In the genomic region with DNA sequence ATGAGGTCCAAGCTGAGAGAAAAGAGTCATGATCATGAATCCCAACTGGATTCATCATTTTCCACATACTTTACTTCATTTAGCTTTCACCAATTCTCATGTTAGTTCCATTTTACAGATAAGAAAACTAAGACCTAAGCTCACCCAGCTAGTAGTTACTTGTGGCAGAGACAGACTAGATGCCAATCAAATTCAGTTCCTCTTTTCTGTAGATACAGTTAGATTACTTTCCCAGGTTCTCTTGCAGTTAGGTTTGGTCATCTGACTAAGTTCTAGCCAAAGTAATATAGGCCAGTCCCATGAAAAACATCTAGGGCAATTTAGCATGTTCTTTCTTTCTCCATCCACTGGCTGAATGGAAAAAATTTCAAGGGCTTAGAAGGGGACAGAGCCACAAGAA, we compare ENCODE assay signal across 36 cellular contexts. TPM values are rescaled to one million over a fixed set of nuclear protein-coding genes. Genes with fewer than 3 reads are reported as not detected.
"Had no signal": no experiment of that assay in that cellular context is flagged by ENCODE, and none has a peak within 500 bp of the region (broad histone marks: within the 10 kb centered on the region; RNA-seq: fewer than 3 reads in every experiment).

No MANE protein-coding gene starts in this region.

- H3K4me2 ChIP-seq: hepatocyte had no signal

- H3K79me2 ChIP-seq: hepatocyte had no signal

- ATAC-seq: activated CD4-positive, alpha-beta T cell treated with anti-CD3 and anti-CD28 coated beads for 36 hours; activated CD8-positive, alpha-beta memory T cell treated with anti-CD3 and anti-CD28 coated beads, Interleukin-2, amount 10 ng/mL, durations not matched to agents 7 days and 5 days; activated CD8-positive, alpha-beta T cell treated with anti-CD3 and anti-CD28 coated beads, Interleukin-2, amount 10 ng/mL, durations not matched to agents 7 days and 5 days; activated naive CD4-positive, alpha-beta T cell treated with anti-CD3 and anti-CD28 coated beads, Interleukin-2, amount 50 U/mL, for 72 hours; activated T-cell treated with anti-CD3 and anti-CD28 coated beads, Interleukin-2, amount 50 U/mL, for 72 hours; foreskin keratinocyte; gastrocnemius medialis; heart right ventricle had no signal

- H3K4me1 Mint-ChIP-seq: activated CD4-positive, alpha-beta T cell treated with anti-CD3 and anti-CD28 coated beads for 36 hours; activated CD4-positive, alpha-beta T cell treated with anti-CD3 and anti-CD28 coated beads, Interleukin-2, amount 10 ng/mL, durations not matched to agents 24 days and 14 days; activated CD8-positive, alpha-beta memory T cell treated with anti-CD3 and anti-CD28 coated beads, Interleukin-2, amount 10 ng/mL, durations not matched to agents 7 days and 5 days; activated naive CD4-positive, alpha-beta T cell treated with anti-CD3 and anti-CD28 coated beads, Interleukin-2, amount 10 ng/mL, durations not matched to agents 7 days and 5 days; activated naive CD8-positive, alpha-beta T cell treated with anti-CD3 and anti-CD28 coated beads, Interleukin-2, amount 10 ng/mL, durations not matched to agents 7 days and 5 days; brain; endodermal cell had no signal

- H3K4me3 Mint-ChIP-seq: activated CD4-positive, alpha-beta memory T cell treated with anti-CD3 and anti-CD28 coated beads for 36 hours; activated CD4-positive, alpha-beta T cell treated with anti-CD3 and anti-CD28 coated beads for 36 hours; activated CD4-positive, alpha-beta T cell treated with anti-CD3 and anti-CD28 coated beads, Interleukin-2, amount 10 ng/mL, durations not matched to agents 24 days and 14 days; activated CD8-positive, alpha-beta memory T cell treated with anti-CD3 and anti-CD28 coated beads, Interleukin-2, amount 10 ng/mL, durations not matched to agents 7 days and 5 days; activated CD8-positive, alpha-beta T cell treated with anti-CD3 and anti-CD28 coated beads, Interleukin-2, amount 10 ng/mL, durations not matched to agents 7 days and 5 days; activated naive CD4-positive, alpha-beta T cell treated with anti-CD3 and anti-CD28 coated beads, Interleukin-2, amount 10 ng/mL, durations not matched to agents 7 days and 5 days; activated naive CD8-positive, alpha-beta T cell treated with anti-CD3 and anti-CD28 coated beads, Interleukin-2, amount 10 ng/mL, durations not matched to agents 7 days and 5 days; activated T-cell treated with anti-CD3 and anti-CD28 coated beads, Interleukin-2, amount 50 U/mL, for 24 hours; activated T-cell treated with anti-CD3 and anti-CD28 coated beads, Interleukin-2, amount 50 U/mL, for 72 hours; brain; dendritic cell treated with granulocyte-macrophage colony-stimulating factor and Interleukin-4, amounts not matched to agents 40 ng/mL and 50 ng/mL, for 4 days; endodermal cell had no signal

- H3K9me3 ChIP-seq: ascending aorta, breast epithelium, colonic mucosa, esophagus muscularis mucosa, gastrocnemius medialis, heart right ventricle had no signal

- H3K27ac ChIP-seq: ascending aorta, breast epithelium, cardiac muscle cell, colonic mucosa, dorsolateral prefrontal cortex, esophagus muscularis mucosa, foreskin keratinocyte, gastrocnemius medialis, heart right ventricle, hepatocyte had no signal

- H3K4me3 ChIP-seq: ascending aorta, breast epithelium, cardiac muscle cell, colonic mucosa, dorsolateral prefrontal cortex, esophagus muscularis mucosa, gastrocnemius medialis, heart right ventricle, hepatocyte had no signal

- H3K4me1 ChIP-seq: ascending aorta, breast epithelium, colonic mucosa, esophagus muscularis mucosa, foreskin keratinocyte, gastrocnemius medialis, heart right ventricle had no signal

- DNase-seq: activated CD4-positive, alpha-beta memory T cell treated with anti-CD3 and anti-CD28 coated beads for 36 hours; activated CD4-positive, alpha-beta T cell treated with anti-CD3 and anti-CD28 coated beads for 36 hours; activated CD4-positive, alpha-beta T cell treated with anti-CD3 and anti-CD28 coated beads, Interleukin-2, amount 10 ng/mL, durations not matched to agents 24 days and 14 days; activated CD4-positive, CD25-positive, alpha-beta regulatory T cell; activated CD4-positive, CD25-positive, alpha-beta regulatory T cell treated with anti-CD3 and anti-CD28 coated beads, Interleukin-2, amount 50 U/mL, for 72 hours; activated CD8-positive, alpha-beta memory T cell treated with anti-CD3 and anti-CD28 coated beads, Interleukin-2, amount 10 ng/mL, durations not matched to agents 7 days and 5 days; activated CD8-positive, alpha-beta memory T cell treated with anti-CD3 and anti-CD28 coated beads, Interleukin-2, amount 50 U/mL, for 48 hours; activated CD8-positive, alpha-beta T cell treated with anti-CD3 and anti-CD28 coated beads, Interleukin-2, amount 10 ng/mL, durations not matched to agents 7 days and 5 days; activated gamma-delta T cell; activated naive CD4-positive, alpha-beta T cell; activated naive CD4-positive, alpha-beta T cell treated with anti-CD3 and anti-CD28 coated beads, Interleukin-2, amount 10 ng/mL, durations not matched to agents 7 days and 5 days; activated naive CD8-positive, alpha-beta T cell treated with anti-CD3 and anti-CD28 coated beads, Interleukin-2, amount 10 ng/mL, durations not matched to agents 7 days and 5 days; activated T-cell treated with anti-CD3 and anti-CD28 coated beads for 4 hours; activated T-cell treated with anti-CD3 and anti-CD28 coated beads, Interleukin-2, amount 50 U/mL, for 24 hours; activated T-cell treated with anti-CD3 and anti-CD28 coated beads, Interleukin-2, amount 50 U/mL, for 72 hours; central memory CD4-positive, alpha-beta T cell; cerebellar nuclear complex; colonic mucosa; dorsolateral prefrontal cortex; effector memory CD4-positive, alpha-beta T cell; endodermal cell; foreskin keratinocyte; gastrocnemius medialis; heart right ventricle; T-helper 2 cell had no signal

- H3K9me3 Mint-ChIP-seq: activated CD4-positive, alpha-beta memory T cell treated with anti-CD3 and anti-CD28 coated beads for 36 hours; activated CD4-positive, alpha-beta T cell treated with anti-CD3 and anti-CD28 coated beads, Interleukin-2, amount 10 ng/mL, durations not matched to agents 24 days and 14 days; activated naive CD4-positive, alpha-beta T cell treated with anti-CD3 and anti-CD28 coated beads, Interleukin-2, amount 10 ng/mL, durations not matched to agents 7 days and 5 days; activated naive CD4-positive, alpha-beta T cell treated with anti-CD3 and anti-CD28 coated beads, Interleukin-2, amount 50 U/mL, for 72 hours; activated naive CD8-positive, alpha-beta T cell treated with anti-CD3 and anti-CD28 coated beads, Interleukin-2, amount 10 ng/mL, durations not matched to agents 7 days and 5 days; activated T-cell treated with anti-CD3 and anti-CD28 coated beads, Interleukin-2, amount 50 U/mL, for 24 hours; activated T-cell treated with anti-CD3 and anti-CD28 coated beads, Interleukin-2, amount 50 U/mL, for 72 hours; brain; dendritic cell treated with granulocyte-macrophage colony-stimulating factor and Interleukin-4, amounts not matched to agents 40 ng/mL and 50 ng/mL, for 4 days; endodermal cell had no signal

- H3K27me3 ChIP-seq: ascending aorta, breast epithelium, colonic mucosa, dorsolateral prefrontal cortex, esophagus muscularis mucosa had no signal

- H3K36me3 Mint-ChIP-seq: activated CD4-positive, alpha-beta memory T cell treated with anti-CD3 and anti-CD28 coated beads for 36 hours; activated CD8-positive, alpha-beta memory T cell treated with anti-CD3 and anti-CD28 coated beads, Interleukin-2, amount 10 ng/mL, durations not matched to agents 7 days and 5 days; activated naive CD4-positive, alpha-beta T cell treated with anti-CD3 and anti-CD28 coated beads, Interleukin-2, amount 10 ng/mL, durations not matched to agents 7 days and 5 days; activated naive CD4-positive, alpha-beta T cell treated with anti-CD3 and anti-CD28 coated beads, Interleukin-2, amount 50 U/mL, for 72 hours; activated naive CD8-positive, alpha-beta T cell treated with anti-CD3 and anti-CD28 coated beads, Interleukin-2, amount 10 ng/mL, durations not matched to agents 7 days and 5 days; brain had no signal

- H2AFZ ChIP-seq: hepatocyte had no signal

- H3K27ac Mint-ChIP-seq: activated CD4-positive, alpha-beta memory T cell treated with anti-CD3 and anti-CD28 coated beads for 36 hours; activated CD4-positive, alpha-beta T cell treated with anti-CD3 and anti-CD28 coated beads for 36 hours; activated CD4-positive, alpha-beta T cell treated with anti-CD3 and anti-CD28 coated beads, Interleukin-2, amount 10 ng/mL, durations not matched to agents 24 days and 14 days; activated CD8-positive, alpha-beta memory T cell treated with anti-CD3 and anti-CD28 coated beads, Interleukin-2, amount 10 ng/mL, durations not matched to agents 7 days and 5 days; activated CD8-positive, alpha-beta T cell treated with anti-CD3 and anti-CD28 coated beads, Interleukin-2, amount 10 ng/mL, durations not matched to agents 7 days and 5 days; activated naive CD4-positive, alpha-beta T cell treated with anti-CD3 and anti-CD28 coated beads, Interleukin-2, amount 10 ng/mL, durations not matched to agents 7 days and 5 days; activated naive CD4-positive, alpha-beta T cell treated with anti-CD3 and anti-CD28 coated beads, Interleukin-2, amount 50 U/mL, for 72 hours; activated naive CD8-positive, alpha-beta T cell treated with anti-CD3 and anti-CD28 coated beads, Interleukin-2, amount 10 ng/mL, durations not matched to agents 7 days and 5 days; activated T-cell treated with anti-CD3 and anti-CD28 coated beads, Interleukin-2, amount 50 U/mL, for 24 hours; activated T-cell treated with anti-CD3 and anti-CD28 coated beads, Interleukin-2, amount 50 U/mL, for 72 hours; brain; dendritic cell treated with granulocyte-macrophage colony-stimulating factor and Interleukin-4, amounts not matched to agents 40 ng/mL and 50 ng/mL, for 4 days; endodermal cell had no signal

- H3K36me3 ChIP-seq: ascending aorta, breast epithelium, cardiac muscle cell, colonic mucosa, esophagus muscularis mucosa, gastrocnemius medialis, heart right ventricle had no signal

RNA-seq across cellular contexts. Expression of a gene that starts 8.9 kb away (rescaled TPM):
- total RNA-seq: activated CD4-positive, alpha-beta memory T cell treated with anti-CD3 and anti-CD28 coated beads for 36 hours; activated CD4-positive, alpha-beta T cell treated with anti-CD3 and anti-CD28 coated beads for 36 hours; activated CD4-positive, alpha-beta T cell treated with anti-CD3 and anti-CD28 coated beads, Interleukin-2, amount 10 ng/mL, durations not matched to agents 24 days and 14 days; activated CD8-positive, alpha-beta memory T cell treated with anti-CD3 and anti-CD28 coated beads for 36 hours; activated CD8-positive, alpha-beta memory T cell treated with anti-CD3 and anti-CD28 coated beads, Interleukin-2, amount 10 ng/mL, durations not matched to agents 7 days and 5 days; activated CD8-positive, alpha-beta T cell treated with anti-CD3 and anti-CD28 coated beads, Interleukin-2, amount 10 ng/mL, durations not matched to agents 7 days and 5 days; activated naive CD4-positive, alpha-beta T cell treated with anti-CD3 and anti-CD28 coated beads, Interleukin-2, amount 50 U/mL, for 72 hours; activated naive CD8-positive, alpha-beta T cell treated with anti-CD3 and anti-CD28 coated beads, Interleukin-2, amount 10 ng/mL, durations not matched to agents 7 days and 5 days; activated T-cell treated with anti-CD3 and anti-CD28 coated beads, Interleukin-2, amount 50 U/mL, for 72 hours; epithelial cell of proximal tubule; glomerular endothelial cell had no signal
